In the genomic region with DNA sequence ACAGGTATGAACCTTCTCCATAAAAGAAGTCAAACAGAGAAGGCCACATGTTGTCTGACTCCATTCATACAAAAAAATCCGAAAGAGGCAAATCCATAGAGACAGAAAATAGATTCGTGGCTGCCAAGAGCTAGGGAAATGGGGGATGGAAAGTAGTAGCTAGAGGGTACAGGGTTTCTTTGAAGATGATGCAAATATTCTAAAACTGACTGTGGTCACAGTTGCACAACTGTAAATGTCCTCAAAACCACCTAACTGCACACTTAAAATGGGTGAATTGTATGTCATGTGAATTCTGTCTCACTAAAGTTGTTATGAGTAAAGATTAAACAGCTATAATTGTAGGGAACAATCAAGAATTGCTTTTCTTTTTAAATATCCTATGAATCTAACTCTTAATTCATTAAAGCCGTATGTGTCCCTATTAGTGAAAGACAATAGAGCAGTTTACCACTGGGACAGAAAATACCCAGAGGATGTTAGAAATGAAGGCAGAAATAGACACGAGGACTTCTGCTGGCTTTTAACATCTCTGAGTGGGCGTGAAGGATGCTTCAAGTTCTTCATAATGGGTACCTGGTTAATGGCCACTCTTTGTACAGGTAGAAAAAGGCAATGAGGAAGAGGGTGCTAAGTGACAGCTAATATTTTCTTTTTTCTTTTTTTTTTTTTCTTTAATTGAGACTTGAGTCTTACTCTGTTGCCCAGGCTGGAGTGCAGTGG, we compare ENCODE assay signal across 9 cellular contexts. TPM values are rescaled to one million over a fixed set of nuclear protein-coding genes. Genes with fewer than 3 reads are reported as not detected.
DNase-seq lines count a peak whose midpoint lies in the region; ATAC-seq, FAIRE-seq and TF ChIP-seq lines count a peak whose summit lies in the region.
"Had no signal": no experiment of that assay in that cellular context is flagged by ENCODE, and none has a peak within 500 bp of the region (broad histone marks: within the 10 kb centered on the region; RNA-seq: fewer than 3 reads in every experiment).

No MANE protein-coding gene starts in this region.

- no peak for TF ChIP-seq CTCF in neutrophil (IDR thresholded peaks at IDR 0.05)
- no peak for TF ChIP-seq CTCF in thyroid gland (IDR thresholded peaks at IDR 0.05)

- TF ChIP-seq POLR2A in thyroid gland (IDR thresholded peaks at IDR 0.05): no peak

- no peaks in the 10 kb centered on the region for H3K9me3 ChIP-seq in neutrophil
- no peaks in the 10 kb centered on the region for H3K9me3 ChIP-seq in thyroid gland

- intact Hi-C loops in thyroid gland (cut with DNase I): no loop called here

- H3K27ac ChIP-seq in neutrophil: peak overlapping the region; percentile 63
- H3K27ac ChIP-seq in thyroid gland: no peak overlapping the region

- peak; percentile 67 for FAIRE-seq in GM18507 (lab: Jason Lieb, UNC)

- peaks cover 37 to 41% of the 10 kb centered on the region in 2 experiments for H3K4me1 ChIP-seq in neutrophil (ENCODE audit: control insufficient read depth in 1 of 2, insufficient read depth in 1 of 2, low read depth in 1 of 2, low read length in 1 of 2)
- H3K4me1 ChIP-seq in thyroid gland: peaks cover 0 to 8% of the 10 kb centered on the region in 2 donors

- 71 to 76% methylated on average over 5 of the region's 5 CpGs for WGBS in thyroid gland, 2 donors

- H3K4me3 ChIP-seq in neutrophil (ENCODE audit: low read depth in 1 of 2, low read length in 1 of 2): peak overlapping the region in 1 of 2 experiments; percentile 16
- H3K4me3 ChIP-seq in thyroid gland (replicated peaks in 1 of 3): no peak overlapping the region

- ATAC-seq in HG02763 (IDR thresholded peaks at IDR 0.05; ENCODE audit: unreplicated experiment): peak; percentile 53
- no peak for ATAC-seq in HG02571 (IDR thresholded peaks at IDR 0.05; ENCODE audit: unreplicated experiment)
- no peak for ATAC-seq in GM18511 (IDR thresholded peaks at IDR 0.05; ENCODE audit: unreplicated experiment)

- H3K36me3 ChIP-seq in neutrophil (no peaks in the 10 kb centered on the region), thyroid gland (no peaks in the 10 kb centered on the region)

- DNase-seq in GM18507 (ENCODE audit: extremely low spot score, insufficient read length, low read depth) (no peak), NOMO-1 (lab: John Stamatoyannopoulos, UW; ENCODE audit: unreplicated experiment in 2 of 2) (peak; percentile 64 to 96), thyroid gland (no peak), mucosa of gallbladder (ENCODE audit: low spot score) (no peak)
- DNase-seq: endodermal cell had no signal

- H3K27me3 ChIP-seq in neutrophil: no peaks in the 10 kb centered on the region
- H3K27me3 ChIP-seq in thyroid gland: no peaks in the 10 kb centered on the region

RNA-seq across cellular contexts. Expression of a gene that starts 21.2 kb away (rescaled TPM):
- total RNA-seq in thyroid gland (100 to 1,000 TPM in 1 of 4 donors, 10 to 100 TPM in 3; 38.9 to 101 (median 67.7) TPM), mucosa of gallbladder (90.7 TPM)

Comparison
In these comparisons a context has a peak if more than half of its experiments do, and no peak if none do; other contexts are left out.
1. DNase-seq: peak in NOMO-1 (2 of 2); none in GM18507 (single experiment), thyroid gland (0 of 2) and mucosa of gallbladder (single experiment).